Comparison of ENCODE assay signal across 8 cellular contexts in genomic region chr20:49768204-49769124, GRCh38. TPM values are rescaled to one million over a fixed set of nuclear protein-coding genes. Genes with fewer than 3 reads are reported as not detected.
A peak's percentile ranks its signal among the peaks of the same experiment; 100 is the strongest.
DNase-seq lines count a peak whose midpoint lies in the region; ATAC-seq, FAIRE-seq and TF ChIP-seq lines count a peak whose summit lies in the region.

No MANE protein-coding gene starts in this region.

- no peak for TF ChIP-seq CTCF in PC-3 (conservative IDR thresholded peaks at IDR 0.05; ENCODE audit: low read depth, low read length)
- no peak for TF ChIP-seq CTCF in choroid plexus epithelial cell (conservative IDR thresholded peaks at IDR 0.05; ENCODE audit: low read depth, low read length)
- no peak for TF ChIP-seq CTCF in lower lobe of right lung (IDR thresholded peaks at IDR 0.05)

- H3K36me3 ChIP-seq in PC-3 (ENCODE audit: low read depth, low read length) (no peaks in the 10 kb centered on the region), lower lobe of right lung (no peaks in the 10 kb centered on the region)

- H3K36me3 Mint-ChIP-seq in activated CD4-positive, alpha-beta T cell treated with anti-CD3 and anti-CD28 coated beads, Interleukin-2, amount 10 ng/mL, durations not matched to agents 7 days and 5 days (ENCODE audit: low read depth) = peaks cover 5% of the 10 kb centered on the region

- peak overlapping the region; percentile 11 for H3K4me3 Mint-ChIP-seq in activated CD4-positive, alpha-beta T cell treated with anti-CD3 and anti-CD28 coated beads, Interleukin-2, amount 10 ng/mL, durations not matched to agents 7 days and 5 days

- peaks cover 36% of the 10 kb centered on the region for H3K4me1 Mint-ChIP-seq in activated CD4-positive, alpha-beta T cell treated with anti-CD3 and anti-CD28 coated beads, Interleukin-2, amount 10 ng/mL, durations not matched to agents 7 days and 5 days

- peak; percentile 75 for DNase-seq in activated CD4-positive, alpha-beta T cell treated with anti-CD3 and anti-CD28 coated beads, Interleukin-2, amount 10 ng/mL, durations not matched to agents 7 days and 5 days
- no peak for DNase-seq in activated CD4-positive, alpha-beta T cell treated with anti-CD3 and anti-CD28 coated beads, Interleukin-2, amount 50 U/mL, for 48 hours
- DNase-seq in PC-3 (peak; percentile 99), choroid plexus epithelial cell (ENCODE audit: low read depth) (peak; percentile 97), lower lobe of right lung (peak; percentile 70), urothelium cell line (ENCODE audit: low spot score) (peak; percentile 81)

- H3K4me2 ChIP-seq in PC-3 (ENCODE audit: low read length) = peak overlapping the region; percentile 64

- BruUV-seq in PC-3 (replicated peaks; lab: Mats Ljungman, UMichigan) = no TSS peak

- H3K27me3 ChIP-seq in PC-3 (ENCODE audit: low read length) (no peaks in the 10 kb centered on the region), lower lobe of right lung (ENCODE audit: low read depth) (no peaks in the 10 kb centered on the region)

- intact Hi-C loops in PC-3 (cut with micrococcal nuclease) (no loop called here), lower lobe of right lung (cut with DNase I) (no loop called here)

- peak overlapping the region; percentile 51 for H3K9ac ChIP-seq in PC-3 (ENCODE audit: low read length)

- POLR2A ChIA-PET in activated CD4-positive, alpha-beta T cell treated with anti-CD3 and anti-CD28 coated beads, Interleukin-2, amount 10 ng/mL, durations not matched to agents 7 days and 5 days (lab: Charles Lee) = no interaction called here
- POLR2A ChIA-PET in PC-3 (lab: Charles Lee; ENCODE audit: unreplicated experiment) = no interaction called here

- no peak for FAIRE-seq in urothelium cell line (lab: Jason Lieb, UNC)

- H2AFZ ChIP-seq in PC-3 (ENCODE audit: low read length) = peak overlapping the region; percentile 41; the same call in 1 of the 2 replicates

- H3K9me3 Mint-ChIP-seq in activated CD4-positive, alpha-beta T cell treated with anti-CD3 and anti-CD28 coated beads, Interleukin-2, amount 10 ng/mL, durations not matched to agents 7 days and 5 days = peaks cover 3% of the 10 kb centered on the region

- H3K27me3 Mint-ChIP-seq in activated CD4-positive, alpha-beta T cell treated with anti-CD3 and anti-CD28 coated beads, Interleukin-2, amount 10 ng/mL, durations not matched to agents 7 days and 5 days = peaks cover 70% of the 10 kb centered on the region

- 0 out of 2 replicates have a peak, but pooled peaks cover 3% of the 10 kb centered on the region for H3K9me2 ChIP-seq in PC-3 (replicated peaks; ENCODE audit: low read length)

- H3K9me3 ChIP-seq in PC-3 (ENCODE audit: low read length) (no peaks in the 10 kb centered on the region), lower lobe of right lung (no peaks in the 10 kb centered on the region)

- H3K4me3 ChIP-seq in PC-3 (ENCODE audit: low read length) (peak overlapping the region; percentile 16; the same call in 1 of the 2 replicates), choroid plexus epithelial cell (ENCODE audit: low read depth, low read length) (no peak overlapping the region), lower lobe of right lung (peak overlapping the region; percentile 12)

- H3K27ac Mint-ChIP-seq in activated CD4-positive, alpha-beta T cell treated with anti-CD3 and anti-CD28 coated beads, Interleukin-2, amount 10 ng/mL, durations not matched to agents 7 days and 5 days = peak overlapping the region; percentile 48

- peaks cover 31% of the 10 kb centered on the region for H3K4me1 ChIP-seq in PC-3 (ENCODE audit: insufficient read depth, low read length)
- H3K4me1 ChIP-seq in lower lobe of right lung = peaks cover 86% of the 10 kb centered on the region

- H3F3A ChIP-seq in PC-3 (ENCODE audit: low read length, unreplicated experiment) = peaks cover 4% of the 10 kb centered on the region

- H3K79me2 ChIP-seq in PC-3 (ENCODE audit: low read length) = no peaks in the 10 kb centered on the region

- no peaks in the 10 kb centered on the region for H4K20me1 ChIP-seq in PC-3 (ENCODE audit: low read length)

- CTCF ChIA-PET in activated CD4-positive, alpha-beta T cell treated with anti-CD3 and anti-CD28 coated beads, Interleukin-2, amount 10 ng/mL, durations not matched to agents 7 days and 5 days (lab: Charles Lee) = no interaction called here
- CTCF ChIA-PET in PC-3 (lab: Charles Lee) = no interaction called here

- ATAC-seq in PC-3 (peak; percentile 60), lower lobe of right lung (peak; percentile 71 to 74), GM21737 (IDR thresholded peaks at IDR 0.05; ENCODE audit: unreplicated experiment) (no peak), HG03196 (IDR thresholded peaks at IDR 0.05; ENCODE audit: unreplicated experiment) (no peak)

- H3K27ac ChIP-seq in PC-3 (ENCODE audit: low read length) = peak overlapping the region; percentile 90
- H3K27ac ChIP-seq in lower lobe of right lung = peak overlapping the region; percentile 71

RNA-seq across cellular contexts. Expression of gene SLC9A8, which starts 44.2 kb away (rescaled TPM):
- total RNA-seq in activated CD4-positive, alpha-beta T cell treated with anti-CD3 and anti-CD28 coated beads, Interleukin-2, amount 10 ng/mL, durations not matched to agents 7 days and 5 days = 10 to 100 TPM; 21.4 to 23.1 TPM
- total RNA-seq in PC-3 (2014; rRNA removed) (11.7 and 13.1 TPM in 2 replicates), lower lobe of right lung (17.7 TPM)

RNA-seq across cellular contexts. Expression of gene B4GALT5, which starts 54.8 kb away (rescaled TPM):
- total RNA-seq in activated CD4-positive, alpha-beta T cell treated with anti-CD3 and anti-CD28 coated beads, Interleukin-2, amount 10 ng/mL, durations not matched to agents 7 days and 5 days = 10 to 100 TPM; 11.2 to 14.3 TPM
- total RNA-seq in PC-3 (2014; rRNA removed) (18.1 and 24.1 TPM in 2 replicates), lower lobe of right lung (39.5 TPM)

Comparison
In these comparisons a context has a peak if more than half of its experiments do, and no peak if none do; other contexts are left out.
1. DNase-seq: peak in activated CD4-positive, alpha-beta T cell treated with anti-CD3 and anti-CD28 coated beads, Interleukin-2, amount 10 ng/mL, durations not matched to agents 7 days and 5 days (single experiment), PC-3 (single experiment), choroid plexus epithelial cell (single experiment), lower lobe of right lung (single experiment) and urothelium cell line (single experiment); none in activated CD4-positive, alpha-beta T cell treated with anti-CD3 and anti-CD28 coated beads, Interleukin-2, amount 50 U/mL, for 48 hours (0 of 2).
2. ATAC-seq: peak in PC-3 (single experiment) and lower lobe of right lung (2 of 2); none in GM21737 (single experiment) and HG03196 (single experiment).